In genomic region chr2:13745324-13745723, GRCh38 we compare ENCODE assay signal across 22 cellular contexts.
DNase-seq lines count a peak whose midpoint lies in the region; ATAC-seq and TF ChIP-seq lines count a peak whose summit lies in the region.
"Had no signal": no experiment of that assay in that cellular context is flagged by ENCODE, and none has a peak within 500 bp of the region (broad histone marks: within the 10 kb centered on the region; RNA-seq: fewer than 3 reads in every experiment).

No MANE protein-coding gene starts in this region.

- H3K9me3 ChIP-seq in PC-3 (ENCODE audit: low read length) = no peaks in the 10 kb centered on the region
- H3K9me3 ChIP-seq in stomach = peaks cover 0 to 21% (median 15%) of the 10 kb centered on the region in 4 donors
- H3K9me3 ChIP-seq: HAP-1 had no signal

- no peaks in the 10 kb centered on the region for H3K4me1 Mint-ChIP-seq in activated CD8-positive, alpha-beta memory T cell treated with anti-CD3 and anti-CD28 coated beads, Interleukin-2, amount 10 ng/mL, durations not matched to agents 7 days and 5 days
- H3K4me1 Mint-ChIP-seq: activated naive CD8-positive, alpha-beta T cell treated with anti-CD3 and anti-CD28 coated beads, Interleukin-2, amount 50 U/mL, for 24 hours had no signal

- peaks cover 6% of the 10 kb centered on the region; the same call in 1 of the 2 replicates for H3K4me1 ChIP-seq in PC-3 (ENCODE audit: insufficient read depth, low read length)
- H3K4me1 ChIP-seq in stomach = no peaks in the 10 kb centered on the region
- H3K4me1 ChIP-seq: gastroesophageal sphincter, HAP-1, tibial artery had no signal

- H3K27me3 ChIP-seq in PC-3 (ENCODE audit: low read length) (no peaks in the 10 kb centered on the region), stomach (no peaks in the 10 kb centered on the region)
- H3K27me3 ChIP-seq: gastroesophageal sphincter, tibial artery had no signal

- no peaks in the 10 kb centered on the region for H3K36me3 ChIP-seq in PC-3 (ENCODE audit: low read depth, low read length)
- no peaks in the 10 kb centered on the region for H3K36me3 ChIP-seq in stomach
- H3K36me3 ChIP-seq: gastroesophageal sphincter, HAP-1, tibial artery had no signal

- peak overlapping the region; percentile 50; the same call in 1 of the 2 replicates for H2AFZ ChIP-seq in PC-3 (ENCODE audit: low read length)

- no peak overlapping the region for H3K4me3 Mint-ChIP-seq in activated CD8-positive, alpha-beta memory T cell treated with anti-CD3 and anti-CD28 coated beads, Interleukin-2, amount 10 ng/mL, durations not matched to agents 7 days and 5 days
- H3K4me3 Mint-ChIP-seq: activated naive CD8-positive, alpha-beta T cell treated with anti-CD3 and anti-CD28 coated beads, Interleukin-2, amount 50 U/mL, for 24 hours had no signal

- H3K9me2 ChIP-seq in PC-3 (replicated peaks; ENCODE audit: low read length) = no peaks in the 10 kb centered on the region

- H3K4me3 ChIP-seq in PC-3 (ENCODE audit: low read length) (no peak overlapping the region), epithelial cell of esophagus (ENCODE audit: low read length) (no peak overlapping the region), stomach (no peak overlapping the region)
- H3K4me3 ChIP-seq: gastroesophageal sphincter, HAP-1, tibial artery had no signal

- no peaks in the 10 kb centered on the region for H3F3A ChIP-seq in PC-3 (ENCODE audit: low read length, unreplicated experiment)

- POLR2A ChIA-PET in PC-3 (lab: Charles Lee; ENCODE audit: unreplicated experiment) = no interaction called here

- DNase-seq in NCI-H748 (lab: John Stamatoyannopoulos, UW; ENCODE audit: unreplicated experiment) = peak; percentile 20
- DNase-seq in NCI-H748 treated with DMSO at 0.1 percent for 48 hours (lab: John Stamatoyannopoulos, UW) = no peak
- peak; percentile 47 for DNase-seq in PC-3
- peak; percentile 12 for DNase-seq in epithelial cell of esophagus (ENCODE audit: low read depth)
- DNase-seq in stomach = peak; percentile 53
- DNase-seq in activated CD8-positive, alpha-beta memory T cell treated with anti-CD3 and anti-CD28 coated beads, Interleukin-2, amount 10 ng/mL, durations not matched to agents 7 days and 5 days = no peak
- no peak for DNase-seq in NCI-H2171 (lab: John Stamatoyannopoulos, UW)
- DNase-seq: activated CD4-positive, alpha-beta T cell treated with anti-CD3 and anti-CD28 coated beads, Interleukin-2, amount 50 U/mL, for 4 hours; activated naive CD8-positive, alpha-beta T cell treated with anti-CD3 and anti-CD28 coated beads, Interleukin-2, amount 50 U/mL, for 24 hours; mammary epithelial cell; NCI-H187; NCI-H2227 treated with DMSO at 0.1 percent for 48 hours; NCI-H774; occipital lobe; stimulated activated CD4-positive, alpha-beta T cell treated with anti-CD3 and anti-CD28 coated beads, Interleukin-2, amount 100 ng/mL, for 48 hours; stimulated activated naive CD8-positive, alpha-beta T cell treated with anti-CD3 and anti-CD28 coated beads, Interleukin-15, Interleukin-2, amounts not matched to agents 100 U/mL and 50 U/mL, for 24 hours; T-helper 1 cell; tibial artery had no signal

- H3K4me2 ChIP-seq in PC-3 (ENCODE audit: low read length) = peak overlapping the region; percentile 28; the same call in 1 of the 2 replicates
- H3K4me2 ChIP-seq: KMS-11 had no signal

- H3K27ac Mint-ChIP-seq in activated CD8-positive, alpha-beta memory T cell treated with anti-CD3 and anti-CD28 coated beads, Interleukin-2, amount 10 ng/mL, durations not matched to agents 7 days and 5 days = no peak overlapping the region
- H3K27ac Mint-ChIP-seq: activated naive CD8-positive, alpha-beta T cell treated with anti-CD3 and anti-CD28 coated beads, Interleukin-2, amount 50 U/mL, for 24 hours had no signal

- no peaks in the 10 kb centered on the region for H3K36me3 Mint-ChIP-seq in activated CD8-positive, alpha-beta memory T cell treated with anti-CD3 and anti-CD28 coated beads, Interleukin-2, amount 10 ng/mL, durations not matched to agents 7 days and 5 days

- BruUV-seq in PC-3 (replicated peaks; lab: Mats Ljungman, UMichigan) = no TSS peak

- H4K20me1 ChIP-seq in PC-3 (ENCODE audit: low read length) = no peaks in the 10 kb centered on the region

- TF ChIP-seq EP300 in stomach (IDR thresholded peaks at IDR 0.05) = no peak

- 23 to 34% (median 31%) methylated on average over 3 to 4 of the region's 4 CpGs for WGBS in stomach, 5 donors

- ATAC-seq in PC-3 = peak; percentile 45; the same call in 1 of the 2 replicates
- ATAC-seq in activated CD8-positive, alpha-beta memory T cell treated with anti-CD3 and anti-CD28 coated beads, Interleukin-2, amount 10 ng/mL, durations not matched to agents 7 days and 5 days = no peak
- no peak for ATAC-seq in GM19397 (IDR thresholded peaks at IDR 0.05; ENCODE audit: unreplicated experiment)
- ATAC-seq: activated naive CD8-positive, alpha-beta T cell treated with anti-CD3 and anti-CD28 coated beads, Interleukin-2, amount 50 U/mL, for 24 hours; gastroesophageal sphincter; stimulated activated naive CD8-positive, alpha-beta T cell treated with anti-CD3 and anti-CD28 coated beads, Interleukin-15, Interleukin-2, amounts not matched to agents 100 U/mL and 50 U/mL, for 24 hours had no signal

- no peak overlapping the region for H3K27ac ChIP-seq in PC-3 (ENCODE audit: low read length)
- no peak overlapping the region for H3K27ac ChIP-seq in stomach
- H3K27ac ChIP-seq: gastroesophageal sphincter, KMS-11, tibial artery had no signal

- H3K79me2 ChIP-seq in PC-3 (ENCODE audit: low read length) = no peaks in the 10 kb centered on the region

- TF ChIP-seq CTCF in PC-3 (conservative IDR thresholded peaks at IDR 0.05; ENCODE audit: low read depth, low read length) (no peak; the same call in 1 of the 2 replicates), epithelial cell of esophagus (IDR thresholded peaks at IDR 0.05; ENCODE audit: insufficient read depth, low read depth, low read length, missing control alignments) (peak; percentile 8), stomach (IDR thresholded peaks at IDR 0.05) (no peak)

- no peak for TF ChIP-seq POLR2A in stomach (IDR thresholded peaks at IDR 0.05)

- H3K9ac ChIP-seq in PC-3 (ENCODE audit: low read length) = no peak overlapping the region
- H3K9ac ChIP-seq: KMS-11 had no signal

- CTCF ChIA-PET in PC-3 (lab: Charles Lee) = no interaction called here
- CTCF ChIA-PET in activated CD8-positive, alpha-beta memory T cell treated with anti-CD3 and anti-CD28 coated beads, Interleukin-2, amount 10 ng/mL, durations not matched to agents 7 days and 5 days (lab: Charles Lee) = no interaction called here

- intact Hi-C loops in PC-3 (cut with micrococcal nuclease) (no loop called here), stomach (cut with DNase I; ENCODE audit: low total_unique reads) (no loop called here)

- no peaks in the 10 kb centered on the region for H3K27me3 Mint-ChIP-seq in activated CD8-positive, alpha-beta memory T cell treated with anti-CD3 and anti-CD28 coated beads, Interleukin-2, amount 10 ng/mL, durations not matched to agents 7 days and 5 days
- H3K27me3 Mint-ChIP-seq: activated naive CD8-positive, alpha-beta T cell treated with anti-CD3 and anti-CD28 coated beads, Interleukin-2, amount 50 U/mL, for 24 hours had no signal

- H3K9me3 Mint-ChIP-seq in activated CD8-positive, alpha-beta memory T cell treated with anti-CD3 and anti-CD28 coated beads, Interleukin-2, amount 10 ng/mL, durations not matched to agents 7 days and 5 days (ENCODE audit: low read depth) = peaks cover 22% of the 10 kb centered on the region

Comparison
In these comparisons a context has a peak if more than half of its experiments do, and no peak if none do; other contexts are left out.
1. DNase-seq: peak in NCI-H748 (single experiment), PC-3 (single experiment), epithelial cell of esophagus (single experiment) and stomach (single experiment); none in NCI-H748 treated with DMSO at 0.1 percent for 48 hours (single experiment), activated CD8-positive, alpha-beta memory T cell treated with anti-CD3 and anti-CD28 coated beads, Interleukin-2, amount 10 ng/mL, durations not matched to agents 7 days and 5 days (single experiment) and NCI-H2171 (single experiment).